Comparison of ENCODE assay signal across 2 cellular contexts in genomic region chr9:34547960-34548603, GRCh38.
A peak's percentile ranks its signal among the peaks of the same experiment; 100 is the strongest.
TF ChIP-seq lines count a peak whose summit lies in the region.

No MANE protein-coding gene starts in this region.

TF ChIP-seq in HEK293T, 16 proteins besides CTCF, POLR2A, EP300 and RAD21:
- no peak for TF ChIP-seq FOXM1 (IDR thresholded peaks at IDR 0.05; ENCODE audit: borderline replicate concordance)
- TF ChIP-seq ARNT (IDR thresholded peaks at IDR 0.05): no peak
- TF ChIP-seq HDGF (IDR thresholded peaks at IDR 0.05; ENCODE audit: borderline replicate concordance): no peak
- TF ChIP-seq SP1 (IDR thresholded peaks at IDR 0.05): no peak
- TF ChIP-seq L3MBTL2 (conservative IDR thresholded peaks at IDR 0.05): no peak
- TF ChIP-seq FOXK2 (IDR thresholded peaks at IDR 0.05): no peak
- TF ChIP-seq BHLHE40 (IDR thresholded peaks at IDR 0.05; ENCODE audit: borderline replicate concordance): no peak
- TF ChIP-seq TARDBP (IDR thresholded peaks at IDR 0.05): no peak
- no peak for TF ChIP-seq CTBP1 (IDR thresholded peaks at IDR 0.05; ENCODE audit: borderline replicate concordance)
- no peak for TF ChIP-seq ZNF384 (IDR thresholded peaks at IDR 0.05)
- TF ChIP-seq SUZ12 (IDR thresholded peaks at IDR 0.05): no peak
- TF ChIP-seq ELF4 (IDR thresholded peaks at IDR 0.05): no peak
- TF ChIP-seq FOXA1 (IDR thresholded peaks at IDR 0.05): no peak

TF ChIP-seq in GM12878, 131 proteins besides CTCF, POLR2A, EP300 and RAD21:
- no peak for TF ChIP-seq PBX3 (IDR thresholded peaks at IDR 0.05; ENCODE audit: insufficient replicate concordance, low read depth, low read length)
- peak; percentile 53; the same call in 1 of the 2 replicates for TF ChIP-seq SMC3 (IDR thresholded peaks at IDR 0.05; ENCODE audit: borderline replicate concordance, low read length)
- no peak for TF ChIP-seq ZBTB11 (CRISPR knock-in tag; IDR thresholded peaks at IDR 0.05)
